Comparison of ENCODE assay signal across 9 cellular contexts in the genomic region with DNA sequence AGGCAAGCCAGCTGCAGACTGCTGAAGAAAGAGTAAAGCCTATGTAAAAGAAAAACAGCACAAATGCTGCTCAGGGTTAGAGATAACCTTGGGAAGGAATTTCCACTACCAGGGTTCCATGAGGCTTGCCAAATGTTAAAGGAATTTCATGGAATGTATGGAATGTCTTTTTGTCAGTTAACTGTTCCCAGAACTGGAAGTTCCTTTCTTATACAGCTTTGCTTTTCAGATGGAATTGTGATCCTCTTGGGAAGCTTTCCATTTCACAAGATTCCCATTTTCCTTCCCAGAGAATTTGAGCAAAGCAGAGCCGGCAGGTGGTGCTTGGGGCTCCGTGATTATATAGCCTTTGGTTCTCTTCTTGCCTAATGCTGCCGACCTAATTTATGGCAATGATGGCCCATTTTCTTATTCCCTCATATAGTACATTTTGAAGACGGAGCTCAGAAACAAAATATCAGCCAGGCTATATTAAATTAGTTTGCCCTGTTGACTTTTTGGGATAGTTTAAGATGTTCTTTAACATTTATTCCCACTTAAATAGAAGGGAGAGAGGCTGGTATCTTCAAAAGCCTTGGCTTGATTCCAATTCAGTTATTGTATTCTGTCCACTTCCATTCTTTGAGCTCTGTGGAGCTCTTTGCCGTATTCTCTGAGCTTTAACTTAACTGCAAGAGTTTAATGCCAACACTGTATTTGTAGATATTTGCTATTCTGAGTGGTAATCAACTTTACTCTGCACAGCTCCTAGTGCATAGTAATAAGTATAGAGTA.
DNase-seq lines count a peak whose midpoint lies in the region; ATAC-seq and TF ChIP-seq lines count a peak whose summit lies in the region.
"Had no signal": no experiment of that assay in that cellular context is flagged by ENCODE, and none has a peak within 500 bp of the region (broad histone marks: within the 10 kb centered on the region; RNA-seq: fewer than 3 reads in every experiment).

No MANE protein-coding gene starts in this region.

- RAD21 ChIA-PET in HCT116 (lab: Charles Lee; ENCODE audit: low non-redundant PET in 1 of 2, low total read pairs in 2 of 2, uncharacterized antibody in 2 of 2, unreplicated experiment in 2 of 2), result no interaction called here

- H4K20me1 ChIP-seq in HCT116 (ENCODE audit: insufficient read depth), result no peaks in the 10 kb centered on the region

- H3K4me1 ChIP-seq in HCT116 (ENCODE audit: control insufficient read depth in 1 of 2, insufficient read depth in 2 of 2, low read length in 2 of 2), result peaks cover 57 to 92% of the 10 kb centered on the region in 2 experiments
- H3K4me1 ChIP-seq in SJCRH30, result peaks cover 29% of the 10 kb centered on the region
- H3K4me1 ChIP-seq in gastroesophageal sphincter, result peaks cover 6 to 43% (median 13%) of the 10 kb centered on the region in 3 donors

- DNase-seq in HCT116 (ENCODE audit: low read depth, low spot score), result no peak
- peak; percentile 12 to 54 for DNase-seq in SJCRH30
- DNase-seq in skeletal muscle cell (ENCODE audit: low read depth), result peak; percentile 34
- no peak for DNase-seq in AML-193 (lab: John Stamatoyannopoulos, UW)

- H3K36me3 ChIP-seq in HCT116 (ENCODE audit: control insufficient read depth in 1 of 2, insufficient read depth in 2 of 2, low read length in 2 of 2), result no peaks in the 10 kb centered on the region
- no peaks in the 10 kb centered on the region for H3K36me3 ChIP-seq in SJCRH30
- H3K36me3 ChIP-seq in gastroesophageal sphincter, result no peaks in the 10 kb centered on the region

- POLR2A ChIA-PET in HCT116 (lab: Charles Lee), result no interaction called here

- H3K27me3 ChIP-seq in HCT116 (ENCODE audit: insufficient read depth, low read length) (no peaks in the 10 kb centered on the region), SJCRH30 (no peaks in the 10 kb centered on the region), gastroesophageal sphincter (no peaks in the 10 kb centered on the region)

- no peak overlapping the region for H2AFZ ChIP-seq in HCT116 (ENCODE audit: low read depth, low read length, poor library complexity, severe bottlenecking)

- no peak for TF ChIP-seq EP300 in gastroesophageal sphincter (IDR thresholded peaks at IDR 0.05)

- no peak overlapping the region for H3K9ac ChIP-seq in HCT116 (ENCODE audit: low read length)

- intact Hi-C loops in HCT116 (cut with micrococcal nuclease), result no loop called here

- CTCF ChIA-PET in HCT116 (lab: Charles Lee), result no interaction called here

- no peak for TF ChIP-seq CTCF in HCT116 (IDR thresholded peaks at IDR 0.05 in 2 of 3, conservative IDR thresholded peaks at IDR 0.05 in 1 of 3; ENCODE audit: borderline replicate concordance in 1 of 3, insufficient read depth in 1 of 3, low read depth in 2 of 3, low read length in 2 of 3)
- TF ChIP-seq CTCF in gastroesophageal sphincter (IDR thresholded peaks at IDR 0.05), result peak in 2 of 4 experiments; percentile 26 to 29

- no TSS peak for BruUV-seq in HCT116 (replicated peaks; lab: Mats Ljungman, UMichigan)

- ATAC-seq in HCT116, result no peak
- peak; percentile 34 for ATAC-seq in gastroesophageal sphincter
- ATAC-seq in activated CD4-positive, CD25-positive, alpha-beta regulatory T cell treated with anti-CD3 and anti-CD28 coated beads, Interleukin-2, amount 50 U/mL, for 24 hours, result no peak
- no peak for ATAC-seq in HG02678 (IDR thresholded peaks at IDR 0.05; ENCODE audit: unreplicated experiment)
- ATAC-seq in GM18909 (IDR thresholded peaks at IDR 0.05; ENCODE audit: poor library complexity, unreplicated experiment), result no peak
- ATAC-seq: sciatic nerve had no signal

- H3K4me3 ChIP-seq in HCT116 (replicated peaks in 1 of 2; ENCODE audit: low read depth in 1 of 2, low read length in 2 of 2), result 0 out of 4 replicates have a peak overlapping the region, but pooled peaks of 1 of the 2 experiments have one; percentile 3
- H3K4me3 ChIP-seq in SJCRH30, result no peak overlapping the region
- no peak overlapping the region for H3K4me3 ChIP-seq in gastroesophageal sphincter
- no peak overlapping the region for H3K4me3 ChIP-seq in skeletal muscle cell (ENCODE audit: low read depth, low read length)

- H3K9me2 ChIP-seq in HCT116 (ENCODE audit: insufficient read depth), result no peaks in the 10 kb centered on the region

- TF ChIP-seq POLR2A in HCT116 (IDR thresholded peaks at IDR 0.05; ENCODE audit: borderline replicate concordance, extremely low read depth, insufficient read depth, insufficient read length) (no peak), gastroesophageal sphincter (IDR thresholded peaks at IDR 0.05) (no peak)

- H3K27ac ChIP-seq in HCT116 (ENCODE audit: low read depth, low read length) (peak overlapping the region; percentile 13; the same call in 1 of the 2 replicates), SJCRH30 (peak overlapping the region; percentile 53), gastroesophageal sphincter (peak overlapping the region; percentile 20 to 63 (median 44))

- H3K9me3 ChIP-seq in HCT116 (ENCODE audit: control insufficient read depth in 1 of 2, insufficient read depth in 1 of 2, low read depth in 1 of 2, low read length in 2 of 2), result no peaks in the 10 kb centered on the region
- no peaks in the 10 kb centered on the region for H3K9me3 ChIP-seq in SJCRH30 (replicated peaks)
- no peaks in the 10 kb centered on the region for H3K9me3 ChIP-seq in gastroesophageal sphincter

- peak overlapping the region; percentile 61 for H3K4me2 ChIP-seq in HCT116 (ENCODE audit: low read length)

- WGBS in gastroesophageal sphincter (ENCODE audit: low coverage in 1 of 2), 2 donors, result 17 to 28% methylated on average over 5 of the region's 5 CpGs

- no peaks in the 10 kb centered on the region for H3K79me2 ChIP-seq in HCT116 (ENCODE audit: insufficient read depth, low read length)

- TF ChIP-seq RAD21 in HCT116 (IDR thresholded peaks at IDR 0.05; ENCODE audit: low read depth), result no peak

TF ChIP-seq in HCT116, 20 proteins besides CTCF, POLR2A, EP300 and RAD21:
- TF ChIP-seq, protein P1, sequence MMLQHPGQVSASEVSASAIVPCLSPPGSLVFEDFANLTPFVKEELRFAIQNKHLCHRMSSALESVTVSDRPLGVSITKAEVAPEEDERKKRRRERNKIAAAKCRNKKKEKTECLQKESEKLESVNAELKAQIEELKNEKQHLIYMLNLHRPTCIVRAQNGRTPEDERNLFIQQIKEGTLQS (IDR thresholded peaks at IDR 0.05), result no peak
- TF ChIP-seq EZH2 (IDR thresholded peaks at IDR 0.05) (no peak), ZFX (IDR thresholded peaks at IDR 0.05) (no peak), FOSL1 (IDR thresholded peaks at IDR 0.05; ENCODE audit: low read depth) (no peak), EZH2phosphoT487 (IDR thresholded peaks at IDR 0.05; ENCODE audit: borderline replicate concordance) (no peak), EGR1 (IDR thresholded peaks at IDR 0.05; ENCODE audit: low read depth) (no peak), YY1 (IDR thresholded peaks at IDR 0.05; ENCODE audit: extremely low read depth, insufficient replicate concordance, low read depth, low read length) (no peak)

Comparison
In these comparisons a context has a peak if more than half of its experiments do, and no peak if none do; other contexts are left out.
1. DNase-seq: peak in SJCRH30 (2 of 2) and skeletal muscle cell (single experiment); none in HCT116 (single experiment) and AML-193 (0 of 2).
2. Peak in every context shown above with its lines, with median percentiles within 50 percentile points of each other: H3K27ac ChIP-seq.